In the genomic region with DNA sequence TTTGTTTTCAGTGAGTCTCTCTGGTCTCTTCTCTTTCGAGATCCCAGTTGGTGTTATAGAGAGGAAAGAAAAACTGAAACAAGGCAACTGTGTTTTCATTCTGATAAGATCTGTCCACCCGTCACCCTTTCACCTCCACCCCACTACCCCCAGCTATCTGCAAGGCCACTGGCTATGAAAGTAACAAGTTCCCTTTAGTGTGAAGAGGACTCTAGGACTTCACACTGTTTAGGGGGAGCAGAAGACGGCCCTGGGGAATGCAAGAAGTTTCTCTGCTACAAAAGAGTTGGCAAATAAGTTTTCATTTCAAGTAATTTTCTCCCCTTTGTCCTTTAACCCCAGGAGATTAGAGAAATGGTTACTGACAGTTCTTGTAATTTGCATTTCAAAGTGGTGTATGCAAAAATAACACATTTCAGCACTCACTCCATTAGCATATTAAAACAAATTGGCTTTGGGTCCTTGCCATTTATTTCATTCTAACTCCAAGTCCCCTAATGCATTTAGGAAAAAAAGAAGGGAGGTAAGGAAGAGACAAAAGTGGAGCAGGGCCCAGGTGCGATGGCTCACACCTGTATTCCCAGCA, we compare ENCODE assay signal across 18 cellular contexts.
DNase-seq lines count a peak whose midpoint lies in the region; ATAC-seq, FAIRE-seq and TF ChIP-seq lines count a peak whose summit lies in the region.
"Had no signal": no experiment of that assay in that cellular context is flagged by ENCODE, and none has a peak within 500 bp of the region (broad histone marks: within the 10 kb centered on the region; RNA-seq: fewer than 3 reads in every experiment).

No MANE protein-coding gene starts in this region.

- no peak overlapping the region; the same call in 1 of the 2 replicates for H3K18ac ChIP-seq in H1 (ENCODE audit: extremely low read depth, low read length)

- H2AFZ ChIP-seq in H1 (ENCODE audit: low read length), result no peak overlapping the region

- TF ChIP-seq RAD21 in H1 (IDR thresholded peaks at IDR 0.05 in 1 of 2, conservative IDR thresholded peaks at IDR 0.05 in 1 of 2; ENCODE audit: low read depth in 2 of 2, low read length in 2 of 2), result no peak

- no peaks in the 10 kb centered on the region for H3K9me3 ChIP-seq in H1 (ENCODE audit: insufficient read depth in 2 of 2, low read depth in 1 of 2, low read length in 1 of 2)
- H3K9me3 ChIP-seq: A549, gastrocnemius medialis had no signal

- H3K4me2 ChIP-seq in H1 (ENCODE audit: insufficient read depth in 1 of 2, low read depth in 2 of 2, low read length in 2 of 2), result peak overlapping the region; percentile 35 to 43; a peak in 2 of 4 replicates
- H3K4me2 ChIP-seq: A549 had no signal

- H3K4me1 ChIP-seq in H1 (replicated peaks in 1 of 4; ENCODE audit: control insufficient read depth in 3 of 4, insufficient read depth in 4 of 4, low read length in 3 of 4), result peaks cover 2 to 25% (median 14%) of the 10 kb centered on the region in 4 experiments
- H3K4me1 ChIP-seq: A549, gastrocnemius medialis had no signal

- in situ Hi-C loops in brain microvascular endothelial cell (cut with HindIII; ENCODE audit: low pct_ligation_motif_present, low sequenced_read_pairs), result no loop called here

- no peaks in the 10 kb centered on the region for H3K27me3 ChIP-seq in GM06990 (replicated peaks; ENCODE audit: control insufficient read depth, insufficient read depth, low read length)
- no peaks in the 10 kb centered on the region; a peak in 1 of 7 replicates for H3K27me3 ChIP-seq in H1 (replicated peaks in 1 of 4; ENCODE audit: control insufficient read depth in 3 of 4, extremely low read depth in 1 of 4, insufficient read depth in 3 of 4, low read length in 3 of 4)
- no peaks in the 10 kb centered on the region for H3K27me3 ChIP-seq in brain microvascular endothelial cell (replicated peaks)
- H3K27me3 ChIP-seq: gastrocnemius medialis had no signal

- H3K4ac ChIP-seq in H1 (replicated peaks; ENCODE audit: insufficient read length, low read depth, low read length), result no peak overlapping the region

- peak overlapping the region; percentile 51; the same call in 1 of the 2 replicates for H2BK12ac ChIP-seq in H1 (ENCODE audit: low read depth, low read length)

- H3K79me1 ChIP-seq in H1 (ENCODE audit: low read depth, low read length), result no peaks in the 10 kb centered on the region

- no peak overlapping the region for H2AK5ac ChIP-seq in H1 (ENCODE audit: low read depth, low read length)

- H4K20me1 ChIP-seq in H1 (replicated peaks in 1 of 2; ENCODE audit: control insufficient read depth in 1 of 2, insufficient read depth in 2 of 2, low read length in 2 of 2), result no peaks in the 10 kb centered on the region

- H2BK20ac ChIP-seq in H1 (ENCODE audit: low read length), result 0 out of 2 replicates have a peak overlapping the region, but pooled peaks have one; percentile 32

- H3K23me2 ChIP-seq in H1 (ENCODE audit: low read depth, low read length), result no peaks in the 10 kb centered on the region; the same call in 1 of the 2 replicates

- CTCF ChIA-PET in H1 (lab: Charles Lee; ENCODE audit: partially characterized antibody), result interaction anchor here (0.9 to 4.2 kb wide), 5 partner anchors 10 to 328 kb away, joined by 3 to 20 read pairs (median 4); a partner anchor contains a TSS

- no peak overlapping the region for H4K5ac ChIP-seq in H1 (ENCODE audit: insufficient read length, low read depth, low read length)

- TF ChIP-seq CTCF in GM06990 (IDR thresholded peaks at IDR 0.05; ENCODE audit: insufficient read depth, low read length, poor library complexity, severe bottlenecking) (no peak), H1 (IDR thresholded peaks at IDR 0.05; ENCODE audit: control extremely low read depth in 1 of 3, insufficient read depth in 1 of 3, low read depth in 1 of 3, low read length in 3 of 3) (no peak), brain microvascular endothelial cell (IDR thresholded peaks at IDR 0.05; ENCODE audit: low read depth, low read length, missing control alignments) (no peak)

- ATAC-seq in GM19452 (IDR thresholded peaks at IDR 0.05; ENCODE audit: unreplicated experiment) (peak; percentile 86), HG03045 (IDR thresholded peaks at IDR 0.05; ENCODE audit: unreplicated experiment) (peak; percentile 61)
- ATAC-seq: A549, gastrocnemius medialis had no signal

- H3K4me3 ChIP-seq in GM06990 (replicated peaks; ENCODE audit: low read depth, low read length), result no peak overlapping the region
- no peak overlapping the region for H3K4me3 ChIP-seq in H1 (ENCODE audit: extremely low read depth in 1 of 4, insufficient read depth in 2 of 4, low read depth in 3 of 4, low read length in 4 of 4)
- no peak overlapping the region for H3K4me3 ChIP-seq in brain microvascular endothelial cell (ENCODE audit: low read depth, low read length)
- H3K4me3 ChIP-seq: A549, gastrocnemius medialis, skin epidermis had no signal

- no peak overlapping the region for H3K56ac ChIP-seq in H1 (replicated peaks; ENCODE audit: insufficient read length, low read depth, low read length)

- H4K91ac ChIP-seq in H1 (replicated peaks; ENCODE audit: insufficient read length, low read length), result no peak overlapping the region

- FAIRE-seq in H1 (lab: Jason Lieb, UNC), result no peak
- FAIRE-seq: A549, endometrium, G401.6, urothelium cell line had no signal

- no peak overlapping the region for H3K9ac ChIP-seq in H1 (replicated peaks in 1 of 4; ENCODE audit: extremely low read depth in 1 of 4, low read depth in 3 of 4, low read length in 3 of 4)

- peak overlapping the region; percentile 1; the same call in 1 of the 2 replicates for H2BK5ac ChIP-seq in H1 (ENCODE audit: low read depth, low read length)

- no peak for TF ChIP-seq POLR2A in H1 (IDR thresholded peaks at IDR 0.05; ENCODE audit: control extremely low read depth in 1 of 2, low read depth in 2 of 2, low read length in 2 of 2)

- H3K36me3 ChIP-seq in GM06990 (ENCODE audit: control insufficient read depth, insufficient read depth, low read length) (no peaks in the 10 kb centered on the region), H1 (ENCODE audit: control insufficient read depth in 2 of 4, insufficient read depth in 4 of 4, low read length in 3 of 4) (no peaks in the 10 kb centered on the region), brain microvascular endothelial cell (replicated peaks) (no peaks in the 10 kb centered on the region)
- H3K36me3 ChIP-seq: gastrocnemius medialis had no signal

- no peaks in the 10 kb centered on the region for H3K79me2 ChIP-seq in H1 (ENCODE audit: control insufficient read depth in 1 of 2, insufficient read depth in 2 of 2, low read length in 2 of 2)

- WGBS in H1 (ENCODE audit: extremely low coverage in 1 of 2, insufficient coverage in 1 of 2, insufficient read length in 1 of 2, insufficient replicate concordance in 2 of 2, low coverage in 1 of 2, low lambda C conversion rate in 2 of 2, missing lambda C conversion rate in 1 of 2), 2 experiments, result 33% methylated on average over 4 of the region's 4 CpGs; no CpG with 5 or more reads in 1 of the 2 experiments

- no peak overlapping the region for H2BK15ac ChIP-seq in H1 (ENCODE audit: low read length)

- no peak overlapping the region for H3K14ac ChIP-seq in H1 (ENCODE audit: insufficient read length)

- H3K27ac ChIP-seq in H1 (ENCODE audit: low read depth, low read length) (0 out of 2 replicates have a peak overlapping the region, but pooled peaks have one; percentile 52), brain microvascular endothelial cell (no peak overlapping the region)
- H3K27ac ChIP-seq: A549, gastrocnemius medialis, skin epidermis had no signal

- no peak overlapping the region for H4K8ac ChIP-seq in H1 (ENCODE audit: extremely low read depth, insufficient read depth, low read length)

- POLR2A ChIA-PET in H1 (lab: Charles Lee; ENCODE audit: partially characterized antibody), result interaction anchor here (0.7 kb wide), 1 partner anchor 23 kb away, joined by 3 read pairs; no protein-coding TSS in a partner anchor

- DNase-seq in GM06990 (ENCODE audit: extremely low read depth, insufficient read length) (peak; percentile 12), H1 (ENCODE audit: low read depth in 1 of 2, low spot score in 2 of 2) (no peak), NCI-H2029 treated with DMSO at 0.1 percent for 48 hours (lab: John Stamatoyannopoulos, UW) (no peak), brain microvascular endothelial cell (no peak), hepatic stellate cell (ENCODE audit: low spot score) (no peak)
- DNase-seq in activated naive CD4-positive, alpha-beta T cell treated with Interleukin-2 at 50 U/mL for 16 hours, result no peak
- DNase-seq: activated CD4-positive, alpha-beta T cell treated with anti-CD3 and anti-CD28 coated beads for 4 hours; gastrocnemius medialis; NCI-H187 treated with DMSO at 0.1 percent for 48 hours; NCI-H774; stimulated activated naive CD4-positive, alpha-beta T cell treated with Interleukin-2 at 50 U/mL for 16 hours had no signal

- no peak for TF ChIP-seq EP300 in H1 (IDR thresholded peaks at IDR 0.05; ENCODE audit: borderline replicate concordance in 1 of 2, low read depth in 2 of 2, low read length in 2 of 2)

- no peak overlapping the region for H2BK120ac ChIP-seq in H1 (replicated peaks; ENCODE audit: low read depth, low read length)

- H3K23ac ChIP-seq in H1 (ENCODE audit: insufficient read length), result no peak overlapping the region

TF ChIP-seq in H1, 55 proteins besides CTCF, POLR2A, EP300 and RAD21:
- TF ChIP-seq YY1 (IDR thresholded peaks at IDR 0.05; ENCODE audit: low read depth, low read length) (no peak), POU5F1 (IDR thresholded peaks at IDR 0.05; ENCODE audit: low read depth, low read length) (peak; percentile 71)
